In the genomic region with DNA sequence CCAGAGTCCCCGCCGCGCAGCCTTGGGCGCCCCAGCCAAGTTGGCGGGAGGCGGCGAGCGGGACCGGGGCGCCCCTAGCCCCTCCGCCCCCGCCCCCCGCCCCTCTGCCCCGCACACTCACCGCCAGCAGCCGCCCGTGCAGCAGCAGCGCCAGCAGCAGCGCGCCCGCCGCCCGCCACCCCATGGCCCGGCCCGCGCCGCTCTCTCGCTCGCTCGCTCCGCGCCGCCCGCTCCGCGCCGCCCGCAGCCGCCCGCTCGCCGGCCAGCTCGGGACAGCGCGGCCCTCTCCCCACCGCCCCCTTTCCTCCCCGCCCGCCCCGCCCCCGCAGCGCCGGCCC, we compare ENCODE assay signal across 1 cellular context.
TF ChIP-seq lines count a peak whose summit lies in the region.

TSS of gene HSPG2 (minus strand) at position 277 of the 338 bp plus-strand sequence. CDS start at position 184, 93 bp downstream.

TF ChIP-seq in IMR-90, 13 proteins besides CTCF, POLR2A, EP300 and RAD21 (continued from another document):
- no peak for TF ChIP-seq USF2 (IDR thresholded peaks at IDR 0.05; ENCODE audit: low read depth, low read length)
- TF ChIP-seq NFE2L2 (IDR thresholded peaks at IDR 0.05; ENCODE audit: low read depth, low read length): no peak
- TF ChIP-seq, protein P1, sequence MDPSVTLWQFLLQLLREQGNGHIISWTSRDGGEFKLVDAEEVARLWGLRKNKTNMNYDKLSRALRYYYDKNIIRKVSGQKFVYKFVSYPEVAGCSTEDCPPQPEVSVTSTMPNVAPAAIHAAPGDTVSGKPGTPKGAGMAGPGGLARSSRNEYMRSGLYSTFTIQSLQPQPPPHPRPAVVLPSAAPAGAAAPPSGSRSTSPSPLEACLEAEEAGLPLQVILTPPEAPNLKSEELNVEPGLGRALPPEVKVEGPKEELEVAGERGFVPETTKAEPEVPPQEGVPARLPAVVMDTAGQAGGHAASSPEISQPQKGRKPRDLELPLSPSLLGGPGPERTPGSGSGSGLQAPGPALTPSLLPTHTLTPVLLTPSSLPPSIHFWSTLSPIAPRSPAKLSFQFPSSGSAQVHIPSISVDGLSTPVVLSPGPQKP (IDR thresholded peaks at IDR 0.05; ENCODE audit: borderline replicate concordance, low read depth, low read length): no peak
- TF ChIP-seq MAFK (IDR thresholded peaks at IDR 0.05; ENCODE audit: low read depth, low read length): no peak
- TF ChIP-seq CHD1 (IDR thresholded peaks at IDR 0.05; ENCODE audit: low read depth, low read length): no peak
- TF ChIP-seq SMC3 (IDR thresholded peaks at IDR 0.05; ENCODE audit: low read depth, low read length): no peak
- no peak for TF ChIP-seq MXI1 (IDR thresholded peaks at IDR 0.05; ENCODE audit: borderline replicate concordance, low read depth, low read length)
- no peak for TF ChIP-seq CEBPB (IDR thresholded peaks at IDR 0.05; ENCODE audit: low read depth, low read length)
- TF ChIP-seq BHLHE40 (IDR thresholded peaks at IDR 0.05; ENCODE audit: low read depth, low read length): no peak
- no peak for TF ChIP-seq RFX5 (IDR thresholded peaks at IDR 0.05; ENCODE audit: low read depth, low read length)
- no peak for TF ChIP-seq RCOR1 (IDR thresholded peaks at IDR 0.05; ENCODE audit: insufficient replicate concordance, low read length)
